In genomic region chr2:125711081-125711480, GRCh38 we compare ENCODE assay signal across 22 cellular contexts.
"Had no signal": no experiment of that assay in that cellular context is flagged by ENCODE, and none has a peak within 500 bp of the region (broad histone marks: within the 10 kb centered on the region; RNA-seq: fewer than 3 reads in every experiment).

No MANE protein-coding gene starts in this region.

- H3K9me3 Mint-ChIP-seq: nephron, neural progenitor cell had no signal

- H3K27me3 ChIP-seq: neural progenitor cell, sigmoid colon, stomach, testis, tibial artery had no signal

- H3K27ac ChIP-seq: dorsolateral prefrontal cortex, neural progenitor cell, parathyroid adenoma, psoas muscle, sigmoid colon, stomach, testis, tibial artery had no signal

- H3K36me3 ChIP-seq: neural progenitor cell, sigmoid colon, stomach, tibial artery had no signal

- H3K4me3 Mint-ChIP-seq: memory B cell; naive thymus-derived CD4-positive, alpha-beta T cell; nephron; neural progenitor cell; stimulated activated effector memory CD8-positive, alpha-beta T cell treated with anti-CD3 and anti-CD28 coated beads, Interleukin-12 subunit alpha, Interleukin-12 subunit beta, amount 100 ng/mL, for 72 hours had no signal

- H3K9me3 ChIP-seq: mucosa of descending colon, psoas muscle, sigmoid colon, stomach, testis, tibial artery had no signal

- H3K79me2 ChIP-seq: parathyroid adenoma had no signal

- H2AFZ ChIP-seq: neural progenitor cell, parathyroid adenoma had no signal

- H3K4me2 ChIP-seq: neural progenitor cell had no signal

- H3K27ac Mint-ChIP-seq: memory B cell; naive thymus-derived CD4-positive, alpha-beta T cell; nephron; neural progenitor cell; stimulated activated effector memory CD8-positive, alpha-beta T cell treated with anti-CD3 and anti-CD28 coated beads, Interleukin-12 subunit alpha, Interleukin-12 subunit beta, amount 100 ng/mL, for 72 hours had no signal

- H3K27me3 Mint-ChIP-seq: memory B cell; naive thymus-derived CD4-positive, alpha-beta T cell had no signal

- H3K36me3 Mint-ChIP-seq: memory B cell; naive thymus-derived CD4-positive, alpha-beta T cell; neural progenitor cell; stimulated activated effector memory CD8-positive, alpha-beta T cell treated with anti-CD3 and anti-CD28 coated beads, Interleukin-12 subunit alpha, Interleukin-12 subunit beta, amount 100 ng/mL, for 72 hours had no signal

- H3K4me3 ChIP-seq: dorsolateral prefrontal cortex, lung, mucosa of descending colon, neural progenitor cell, psoas muscle, sigmoid colon, stomach, testis, tibial artery had no signal

- H3K4me1 ChIP-seq: neural progenitor cell, parathyroid adenoma, psoas muscle, sigmoid colon, stomach, testis, tibial artery had no signal

- H3K4me1 Mint-ChIP-seq: memory B cell; naive thymus-derived CD4-positive, alpha-beta T cell; nephron; neural progenitor cell; stimulated activated effector memory CD8-positive, alpha-beta T cell treated with anti-CD3 and anti-CD28 coated beads, Interleukin-12 subunit alpha, Interleukin-12 subunit beta, amount 100 ng/mL, for 72 hours had no signal

- DNase-seq: cerebellar nuclear complex; cortex of kidney; dorsolateral prefrontal cortex; effector CD4-positive, alpha-beta T cell; mucosa of descending colon; naive thymus-derived CD4-positive, alpha-beta T cell; psoas muscle; right cardiac atrium; sigmoid colon; stimulated activated CD4-positive, alpha-beta T cell treated with anti-CD3 and anti-CD28 coated beads, Interleukin-2, amount 100 ng/mL, for 24 hours; stimulated activated CD4-positive, alpha-beta T cell treated with anti-CD3 and anti-CD28 coated beads, Interleukin-4, amount 100 ng/mL, for 24 hours; stimulated activated naive CD4-positive, alpha-beta T cell treated with Interleukin-2 at 50 U/mL for 16 hours; stomach; testis; tibial artery had no signal

- ATAC-seq: left lobe of liver; mucosa of descending colon; naive thymus-derived CD4-positive, alpha-beta T cell; psoas muscle; right cardiac atrium; stimulated activated effector memory CD8-positive, alpha-beta T cell treated with anti-CD3 and anti-CD28 coated beads, Interleukin-12 subunit alpha, Interleukin-12 subunit beta, amount 100 ng/mL, for 72 hours had no signal

- H3K9ac ChIP-seq: neural progenitor cell, parathyroid adenoma had no signal
